In genomic region chr11:36409152-36409713, GRCh38 we compare ENCODE assay signal across 9 cellular contexts.
DNase-seq lines count a peak whose midpoint lies in the region; ATAC-seq and TF ChIP-seq lines count a peak whose summit lies in the region.
"Had no signal": no experiment of that assay in that cellular context is flagged by ENCODE, and none has a peak within 500 bp of the region (broad histone marks: within the 10 kb centered on the region; RNA-seq: fewer than 3 reads in every experiment).

No MANE protein-coding gene starts in this region.

- no peak for ATAC-seq in HG02610 (IDR thresholded peaks at IDR 0.05; ENCODE audit: unreplicated experiment)

- H3K27ac ChIP-seq in substantia nigra (ENCODE audit: low read depth, low read length, poor library complexity, severe bottlenecking) (no peak overlapping the region), A673 (ENCODE audit: low read depth, low read length, poor library complexity, severe bottlenecking) (no peak overlapping the region)

- H3K4me1 Mint-ChIP-seq in activated T-helper 1 cell treated with anti-CD3 and anti-CD28 coated beads, Interleukin-12 subunit alpha, Interleukin-12 subunit beta, Interleukin-2, Interleukin-4 antibody, amounts not matched to agents 30 ng/mL and 10 ng/mL and 1 ng/mL, durations not matched to agents 14 hours and 24 hours and 36 hours (ENCODE audit: low read depth): peaks cover 80% of the 10 kb centered on the region

- no peak overlapping the region for H3K4me3 ChIP-seq in A673 (ENCODE audit: low read depth, low read length, poor library complexity, severe bottlenecking)

- CTCF ChIA-PET in A673 (lab: Charles Lee): no interaction called here

- no peaks in the 10 kb centered on the region for H3K4me1 ChIP-seq in A673 (ENCODE audit: insufficient read depth, low read length, poor library complexity, severe bottlenecking)

- in situ Hi-C loops in KBM-7 (cut with MboI; ENCODE audit: low pct_unique_long_range_greater_than_20kb, low sequenced_read_pairs): no loop called here

- TF ChIP-seq CTCF in A673 (conservative IDR thresholded peaks at IDR 0.05; ENCODE audit: low read depth, low read length): no peak

- no peaks in the 10 kb centered on the region for H3K27me3 ChIP-seq in A673 (replicated peaks; ENCODE audit: insufficient read depth, low read depth, low read length, poor library complexity)

- no peaks in the 10 kb centered on the region for H3K9me3 Mint-ChIP-seq in activated T-helper 1 cell treated with anti-CD3 and anti-CD28 coated beads, Interleukin-12 subunit alpha, Interleukin-12 subunit beta, Interleukin-2, Interleukin-4 antibody, amounts not matched to agents 30 ng/mL and 10 ng/mL and 1 ng/mL, durations not matched to agents 14 hours and 24 hours and 36 hours

- DNase-seq in AML-193 (lab: John Stamatoyannopoulos, UW): peak; percentile 57 to 74
- DNase-seq in KBM-7: peak; percentile 95
- peak; percentile 49 for DNase-seq in activated T-helper 1 cell treated with anti-CD3 and anti-CD28 coated beads, Interleukin-12 subunit alpha, Interleukin-12 subunit beta, Interleukin-2, Interleukin-4 antibody, amounts not matched to agents 30 ng/mL and 10 ng/mL and 1 ng/mL, durations not matched to agents 14 hours and 24 hours and 36 hours (ENCODE audit: low spot score)
- DNase-seq in left kidney (ENCODE audit: low read depth, low spot score): peak; percentile 32
- DNase-seq in substantia nigra (lab: John Stamatoyannopoulos, UW): no peak
- no peak for DNase-seq in stimulated activated naive CD4-positive, alpha-beta T cell treated with Interleukin-2 at 50 U/mL for 16 hours (lab: John Stamatoyannopoulos, UW)
- no peak for DNase-seq in A673 (ENCODE audit: low spot score)
- DNase-seq: NCI-H2081 had no signal

- H3K36me3 ChIP-seq in A673 (ENCODE audit: insufficient read depth, low read length, poor library complexity, severe bottlenecking): peaks cover 45% of the 10 kb centered on the region

- no peaks in the 10 kb centered on the region for H3K9me3 ChIP-seq in A673 (ENCODE audit: low read depth, low read length, poor library complexity, severe bottlenecking)

- intact Hi-C loops in activated T-helper 1 cell treated with anti-CD3 and anti-CD28 coated beads, Interleukin-12 subunit alpha, Interleukin-12 subunit beta, Interleukin-2, Interleukin-4 antibody, amounts not matched to agents 30 ng/mL and 10 ng/mL and 1 ng/mL, durations not matched to agents 14 hours and 24 hours and 36 hours (cut with micrococcal nuclease): loop anchor here (1.0 kb wide), 5 partner anchors 12 to 55 kb away; no protein-coding TSS in a partner anchor
- intact Hi-C loops in A673 (cut with micrococcal nuclease; ENCODE audit: unreplicated experiment): no loop called here

- H3K27ac Mint-ChIP-seq in activated T-helper 1 cell treated with anti-CD3 and anti-CD28 coated beads, Interleukin-12 subunit alpha, Interleukin-12 subunit beta, Interleukin-2, Interleukin-4 antibody, amounts not matched to agents 30 ng/mL and 10 ng/mL and 1 ng/mL, durations not matched to agents 14 hours and 24 hours and 36 hours: peak overlapping the region; percentile 94

- no peaks in the 10 kb centered on the region for H3K27me3 Mint-ChIP-seq in activated T-helper 1 cell treated with anti-CD3 and anti-CD28 coated beads, Interleukin-12 subunit alpha, Interleukin-12 subunit beta, Interleukin-2, Interleukin-4 antibody, amounts not matched to agents 30 ng/mL and 10 ng/mL and 1 ng/mL, durations not matched to agents 14 hours and 24 hours and 36 hours (ENCODE audit: insufficient read depth)

- peaks cover 69% of the 10 kb centered on the region for H3K36me3 Mint-ChIP-seq in activated T-helper 1 cell treated with anti-CD3 and anti-CD28 coated beads, Interleukin-12 subunit alpha, Interleukin-12 subunit beta, Interleukin-2, Interleukin-4 antibody, amounts not matched to agents 30 ng/mL and 10 ng/mL and 1 ng/mL, durations not matched to agents 14 hours and 24 hours and 36 hours (ENCODE audit: low read depth)

- H3K4me3 Mint-ChIP-seq in activated T-helper 1 cell treated with anti-CD3 and anti-CD28 coated beads, Interleukin-12 subunit alpha, Interleukin-12 subunit beta, Interleukin-2, Interleukin-4 antibody, amounts not matched to agents 30 ng/mL and 10 ng/mL and 1 ng/mL, durations not matched to agents 14 hours and 24 hours and 36 hours: peak overlapping the region; percentile 69

- BruUV-seq in A673 (replicated peaks; lab: Mats Ljungman, UMichigan): no TSS peak

- POLR2A ChIA-PET in A673 (lab: Charles Lee; ENCODE audit: low non-redundant PET): no interaction called here

Comparison
In these comparisons a context has a peak if more than half of its experiments do, and no peak if none do; other contexts are left out.
1. DNase-seq: peak in AML-193 (2 of 2), KBM-7 (single experiment), activated T-helper 1 cell treated with anti-CD3 and anti-CD28 coated beads, Interleukin-12 subunit alpha, Interleukin-12 subunit beta, Interleukin-2, Interleukin-4 antibody, amounts not matched to agents 30 ng/mL and 10 ng/mL and 1 ng/mL, durations not matched to agents 14 hours and 24 hours and 36 hours (single experiment) and left kidney (single experiment); none in substantia nigra (0 of 49), stimulated activated naive CD4-positive, alpha-beta T cell treated with Interleukin-2 at 50 U/mL for 16 hours (single experiment) and A673 (single experiment).